In the genomic region with DNA sequence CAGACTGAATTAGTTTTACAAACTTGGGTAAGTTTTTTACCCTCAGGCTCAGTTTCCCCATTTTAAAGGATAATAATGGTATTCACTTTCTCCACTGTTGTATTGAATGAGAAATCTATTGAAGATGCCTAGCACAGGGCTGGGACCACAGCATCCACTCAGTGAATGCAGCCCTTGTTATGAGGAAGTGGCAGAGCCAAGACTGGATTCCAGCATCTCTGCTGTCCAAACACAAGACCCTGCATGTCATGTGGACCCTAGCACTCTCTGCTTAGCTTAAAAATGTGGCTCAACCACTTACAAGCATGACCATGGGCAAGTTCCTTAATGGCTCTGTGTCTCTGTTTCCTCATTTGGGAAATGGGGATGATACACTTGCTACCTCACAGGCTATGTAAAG, we compare ENCODE assay signal across 15 cellular contexts.
"Had no signal": no experiment of that assay in that cellular context is flagged by ENCODE, and none has a peak within 500 bp of the region (broad histone marks: within the 10 kb centered on the region; RNA-seq: fewer than 3 reads in every experiment).

No MANE protein-coding gene starts in this region.

- DNase-seq: activated CD4-positive, alpha-beta memory T cell treated with anti-CD3 and anti-CD28 coated beads for 36 hours; activated CD4-positive, alpha-beta T cell treated with anti-CD3 and anti-CD28 coated beads for 36 hours; activated gamma-delta T cell treated with Interleukin-2 at 50 U/mL for 16 hours; activated T-cell treated with anti-CD3 and anti-CD28 coated beads for 4 hours; adrenal gland; endodermal cell; erythroblast; gastrocnemius medialis; right cardiac atrium; stimulated activated naive CD8-positive, alpha-beta T cell treated with anti-CD3 and anti-CD28 coated beads, Interleukin-15, Interleukin-2, amounts not matched to agents 100 U/mL and 50 U/mL, for 24 hours; T-cell; trophoblast cell had no signal

- ATAC-seq: activated CD4-positive, alpha-beta T cell treated with anti-CD3 and anti-CD28 coated beads for 36 hours; activated naive CD4-positive, alpha-beta T cell treated with anti-CD3 and anti-CD28 coated beads, Interleukin-2, amount 50 U/mL, for 72 hours; gastrocnemius medialis; left lobe of liver; right cardiac atrium; stimulated activated naive CD8-positive, alpha-beta T cell treated with anti-CD3 and anti-CD28 coated beads, Interleukin-15, Interleukin-2, amounts not matched to agents 100 U/mL and 50 U/mL, for 24 hours; T-cell; WTC11 had no signal
